In genomic region chr13:41130356-41130755, GRCh38 we compare ENCODE assay signal across 10 cellular contexts. TPM values are rescaled to one million over a fixed set of nuclear protein-coding genes. Genes with fewer than 3 reads are reported as not detected.
DNase-seq lines count a peak whose midpoint lies in the region; ATAC-seq lines count a peak whose summit lies in the region.
"Had no signal": no experiment of that assay in that cellular context is flagged by ENCODE, and none has a peak within 500 bp of the region (broad histone marks: within the 10 kb centered on the region; RNA-seq: fewer than 3 reads in every experiment).

No MANE protein-coding gene starts in this region.

- no peaks in the 10 kb centered on the region for H3K9me3 ChIP-seq in CD8-positive, alpha-beta memory T cell (ENCODE audit: low read length)
- H3K9me3 ChIP-seq in KOPT-K1 (ENCODE audit: insufficient read depth, low read length, poor library complexity, severe bottlenecking) (peaks cover 9% of the 10 kb centered on the region), muscle layer of colon (ENCODE audit: low read length) (no peaks in the 10 kb centered on the region)

- H3K36me3 ChIP-seq in CD8-positive, alpha-beta memory T cell (ENCODE audit: insufficient read depth, low read length) = no peaks in the 10 kb centered on the region
- H3K36me3 ChIP-seq in KOPT-K1 (ENCODE audit: insufficient read depth, low read length) (peaks cover 30% of the 10 kb centered on the region), muscle layer of colon (ENCODE audit: insufficient read depth, low read length) (no peaks in the 10 kb centered on the region)

- POLR2A ChIA-PET in CD8-positive, alpha-beta memory T cell (lab: Charles Lee) = no interaction called here

- peak overlapping the region in 5 of 8 donors; percentile 1 to 83 (median 44) for H3K27ac Mint-ChIP-seq in CD8-positive, alpha-beta memory T cell
- H3K27ac Mint-ChIP-seq in activated naive CD8-positive, alpha-beta T cell = peak overlapping the region; percentile 47

- H3K4me1 Mint-ChIP-seq in CD8-positive, alpha-beta memory T cell = peaks cover 47 to 62% (median 62%) of the 10 kb centered on the region in 3 donors
- H3K4me1 Mint-ChIP-seq in activated naive CD8-positive, alpha-beta T cell (ENCODE audit: low read depth) = peaks cover 52% of the 10 kb centered on the region

- no peaks in the 10 kb centered on the region for H3K27me3 ChIP-seq in CD8-positive, alpha-beta memory T cell (ENCODE audit: insufficient read depth, low read length, poor library complexity, severe bottlenecking)
- H3K27me3 ChIP-seq in muscle layer of colon (ENCODE audit: control insufficient read depth in 1 of 2, insufficient read depth in 2 of 2, low read length in 2 of 2) = no peaks in the 10 kb centered on the region
- H3K27me3 ChIP-seq: foreskin keratinocyte had no signal

- peak overlapping the region; percentile 17 for H3K27ac ChIP-seq in CD8-positive, alpha-beta memory T cell (ENCODE audit: low read depth, low read length)
- H3K27ac ChIP-seq in KOPT-K1 (ENCODE audit: low read depth, low read length, poor library complexity, severe bottlenecking) = peak overlapping the region; percentile 1
- no peak overlapping the region for H3K27ac ChIP-seq in muscle layer of colon (ENCODE audit: low read depth, low read length)
- H3K27ac ChIP-seq: foreskin keratinocyte, skin epidermis had no signal

- ATAC-seq in GM18519 (IDR thresholded peaks at IDR 0.05; ENCODE audit: low FRiP score, unreplicated experiment) = no peak
- ATAC-seq in HG02678 (IDR thresholded peaks at IDR 0.05; ENCODE audit: unreplicated experiment) = no peak
- ATAC-seq in sciatic nerve = no peak
- ATAC-seq: foreskin keratinocyte had no signal

- no peaks in the 10 kb centered on the region for H3K27me3 Mint-ChIP-seq in CD8-positive, alpha-beta memory T cell
- no peaks in the 10 kb centered on the region for H3K27me3 Mint-ChIP-seq in activated naive CD8-positive, alpha-beta T cell

- intact Hi-C loops in sciatic nerve (cut with DNase I) = loop anchor here (10.0 kb wide), 1 partner anchor 74 kb away; no protein-coding TSS in a partner anchor

- no peak overlapping the region for H3K9ac ChIP-seq in muscle layer of colon (ENCODE audit: low read length)

- DNase-seq in CD8-positive, alpha-beta memory T cell = no peak
- DNase-seq in sciatic nerve (ENCODE audit: low spot score) (no peak), kidney tubule cell (ENCODE audit: low spot score) (no peak)
- DNase-seq: foreskin keratinocyte had no signal

- peak overlapping the region; percentile 53 for H3K4me3 ChIP-seq in CD8-positive, alpha-beta memory T cell (ENCODE audit: low read length)
- H3K4me3 ChIP-seq in muscle layer of colon (ENCODE audit: low read depth in 1 of 2, low read length in 2 of 2) = peak overlapping the region; percentile 7 to 46
- H3K4me3 ChIP-seq: skin epidermis had no signal

- no peaks in the 10 kb centered on the region for H3K9me3 Mint-ChIP-seq in CD8-positive, alpha-beta memory T cell
- no peaks in the 10 kb centered on the region for H3K9me3 Mint-ChIP-seq in activated naive CD8-positive, alpha-beta T cell (ENCODE audit: low read depth)

- peaks cover 30% of the 10 kb centered on the region for H3K4me1 ChIP-seq in CD8-positive, alpha-beta memory T cell (ENCODE audit: insufficient read depth, low read length)
- peaks cover 38% of the 10 kb centered on the region for H3K4me1 ChIP-seq in muscle layer of colon (ENCODE audit: insufficient read depth, low read length)

- H3K4me3 Mint-ChIP-seq in CD8-positive, alpha-beta memory T cell = peak overlapping the region; percentile 96 to 100 (median 97)
- peak overlapping the region; percentile 99 for H3K4me3 Mint-ChIP-seq in activated naive CD8-positive, alpha-beta T cell

- CTCF ChIA-PET in CD8-positive, alpha-beta memory T cell (lab: Charles Lee) = no interaction called here

- peaks cover 0 to 25% (median 5%) of the 10 kb centered on the region in 3 donors for H3K36me3 Mint-ChIP-seq in CD8-positive, alpha-beta memory T cell
- H3K36me3 Mint-ChIP-seq in activated naive CD8-positive, alpha-beta T cell = peaks cover 19% of the 10 kb centered on the region

RNA-seq across cellular contexts. Expression of gene KBTBD6, which starts 2.2 kb away (rescaled TPM):
- total RNA-seq in CD8-positive, alpha-beta memory T cell = 1 to 10 TPM; 5.9 to 6.5 TPM
- 4.4 TPM for polyA plus RNA-seq in CD8-positive, alpha-beta memory T cell
- 9.8 TPM for total RNA-seq in sciatic nerve
